Comparison of ENCODE assay signal across 13 cellular contexts in the genomic region with DNA sequence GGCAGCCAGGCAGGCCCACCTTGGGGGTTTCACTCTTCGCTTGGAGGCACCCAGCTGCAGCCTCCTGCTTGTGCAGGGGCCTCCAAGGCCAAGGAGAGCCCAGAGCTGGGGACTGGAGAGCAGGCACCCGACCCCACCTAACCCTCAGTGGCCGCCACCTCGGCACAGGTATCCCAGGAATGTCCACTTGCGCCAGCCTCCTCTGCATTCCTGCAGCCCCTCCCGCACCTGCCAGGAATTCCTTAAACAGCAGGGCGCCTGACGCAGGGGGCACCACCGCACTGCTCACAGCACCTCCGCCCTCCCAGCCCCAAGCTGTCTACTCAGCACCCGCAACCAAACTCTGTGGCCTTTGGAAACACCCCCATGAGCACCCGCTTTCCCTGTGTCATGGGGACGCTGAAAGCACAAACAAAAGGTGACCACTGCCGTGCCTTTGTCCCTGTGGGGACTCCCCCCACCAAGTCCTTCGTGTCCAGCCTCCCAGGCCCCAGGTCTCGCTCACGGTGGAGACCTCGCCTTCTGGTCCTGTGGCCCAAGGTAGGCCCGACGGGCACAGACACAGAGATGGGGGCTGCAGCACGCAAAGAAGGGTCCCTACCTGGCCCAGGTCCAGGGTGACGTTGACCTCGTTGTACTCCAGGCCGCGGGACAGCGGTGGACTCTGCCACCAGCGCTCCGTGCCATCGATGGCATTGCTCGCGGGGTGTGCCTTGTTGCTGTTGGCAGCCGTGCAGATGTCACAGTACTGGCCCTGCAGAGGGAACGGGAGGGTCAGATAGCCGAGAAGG. TPM values are rescaled to one million over a fixed set of nuclear protein-coding genes. Genes with fewer than 3 reads are reported as not detected.
A peak's percentile ranks its signal among the peaks of the same experiment; 100 is the strongest.
DNase-seq lines count a peak whose midpoint lies in the region; ATAC-seq, FAIRE-seq and TF ChIP-seq lines count a peak whose summit lies in the region.
"Had no signal": no experiment of that assay in that cellular context is flagged by ENCODE, and none has a peak within 500 bp of the region (broad histone marks: within the 10 kb centered on the region; RNA-seq: fewer than 3 reads in every experiment).

No MANE protein-coding gene starts in this region.

- CTCF ChIA-PET in PC-9 (lab: Charles Lee) = interaction anchor here (0.9 kb wide), 1 partner anchor 12 kb away, joined by 18 read pairs; no protein-coding TSS in a partner anchor

- H3K4me2 ChIP-seq in PC-9 = peak overlapping the region; percentile 96

- POLR2A ChIA-PET in PC-9 (lab: Charles Lee; ENCODE audit: unreplicated experiment) = interaction anchor here (0.6 to 2.3 kb wide), 2 partner anchors 12 to 24 kb away, joined by 5 to 21 read pairs; no protein-coding TSS in a partner anchor

- ATAC-seq in mucosa of descending colon (no peak), HG02884 (IDR thresholded peaks at IDR 0.05; ENCODE audit: unreplicated experiment) (no peak)
- ATAC-seq: stimulated activated memory B cell treated with anti-CD40 and anti-IgM and Interleukin-4, amounts not matched to agents 10 μg/mL and 1 μg/mL and 100 μg/mL, for 72 hours had no signal

- no peak for TF ChIP-seq POLR2A in uterus (IDR thresholded peaks at IDR 0.05)

- H3K27me3 ChIP-seq in PC-9 (ENCODE audit: insufficient read depth, low read depth) (no peaks in the 10 kb centered on the region), cardiac muscle cell (no peaks in the 10 kb centered on the region), uterus (no peaks in the 10 kb centered on the region)

- H3K36me3 ChIP-seq in PC-9 (ENCODE audit: low read depth) (0 out of 2 replicates have a peak, but pooled peaks cover 5% of the 10 kb centered on the region), cardiac muscle cell (no peaks in the 10 kb centered on the region), mucosa of descending colon (ENCODE audit: low read depth) (no peaks in the 10 kb centered on the region), uterus (no peaks in the 10 kb centered on the region)

- peaks cover 22% of the 10 kb centered on the region for H4K20me1 ChIP-seq in PC-9 (ENCODE audit: insufficient read depth)

- H3K79me2 ChIP-seq in PC-9 (ENCODE audit: low read depth) = peaks cover 84% of the 10 kb centered on the region

- H3F3A ChIP-seq in PC-9 (ENCODE audit: insufficient read depth, low read depth) = peaks cover 59% of the 10 kb centered on the region

- H3K27ac ChIP-seq in PC-9 (peak overlapping the region; percentile 92), cardiac muscle cell (peak overlapping the region; percentile 75), uterus (peak overlapping the region; percentile 61 to 74)

- H2AFZ ChIP-seq in PC-9 = no peak overlapping the region

- TF ChIP-seq CTCF in PC-9 (conservative IDR thresholded peaks at IDR 0.05) = no peak
- TF ChIP-seq CTCF in cardiac muscle cell (IDR thresholded peaks at IDR 0.05; ENCODE audit: low read depth, low read length) = no peak
- no peak for TF ChIP-seq CTCF in mucosa of descending colon (IDR thresholded peaks at IDR 0.05)
- no peak for TF ChIP-seq CTCF in uterus (IDR thresholded peaks at IDR 0.05)

- H3K4me3 ChIP-seq in PC-9 (peak overlapping the region; percentile 78), cardiac muscle cell (no peak overlapping the region), mucosa of descending colon (no peak overlapping the region), uterus (no peak overlapping the region)

- no peak for FAIRE-seq in HTR-8/SVneo (lab: Jason Lieb, UNC)
- FAIRE-seq: endothelial cell of umbilical vein had no signal

- H3K9me3 ChIP-seq in PC-9 (ENCODE audit: insufficient read depth, low read depth) (no peaks in the 10 kb centered on the region), cardiac muscle cell (ENCODE audit: low read depth) (no peaks in the 10 kb centered on the region), mucosa of descending colon (no peaks in the 10 kb centered on the region), uterus (no peaks in the 10 kb centered on the region)

- BruUV-seq in PC-9 (replicated peaks; lab: Mats Ljungman, UMichigan) = no TSS peak

- DNase-seq in PC-9 (peak; percentile 94 to 99), cardiac muscle cell (ENCODE audit: low read depth in 1 of 2, low spot score in 1 of 2) (peak in 1 of 2 donors; percentile 43), mucosa of descending colon (peak in 2 of 3 donors; percentile 22 to 47), uterus (peak in 1 of 2 donors; percentile 20), NCI-H1092 (lab: John Stamatoyannopoulos, UW) (no peak), HTR-8/SVneo (ENCODE audit: insufficient read length, low spot score) (no peak)
- DNase-seq: activated CD4-positive, alpha-beta T cell treated with anti-CD3 and anti-CD28 coated beads, Interleukin-2, amount 10 ng/mL, durations not matched to agents 24 days and 14 days; activated naive CD8-positive, alpha-beta T cell treated with anti-CD3 and anti-CD28 coated beads for 36 hours; DND-41; NCI-H1436 treated with DMSO at 0.1 percent for 48 hours had no signal

- intact Hi-C loops in PC-9 (cut with micrococcal nuclease; ENCODE audit: unreplicated experiment) (no loop called here), mucosa of descending colon (cut with DNase I, micrococcal nuclease) (no loop called here), uterus (cut with DNase I; ENCODE audit: low total_unique reads) (no loop called here)

- no peaks in the 10 kb centered on the region for H3K9me2 ChIP-seq in PC-9 (ENCODE audit: insufficient read depth)

- H3K4me1 ChIP-seq in PC-9 (replicated peaks; ENCODE audit: insufficient read depth) = peaks cover 66% of the 10 kb centered on the region
- H3K4me1 ChIP-seq in cardiac muscle cell (ENCODE audit: low read depth) = peaks cover 38% of the 10 kb centered on the region
- H3K4me1 ChIP-seq in mucosa of descending colon (ENCODE audit: low read depth) = peaks cover 10% of the 10 kb centered on the region
- H3K4me1 ChIP-seq in uterus = peaks cover 0 to 25% of the 10 kb centered on the region in 2 donors

RNA-seq across cellular contexts. Expression of a gene that starts 5.1 kb away (rescaled TPM):
- total RNA-seq in PC-9 (2021) (700 and 744 TPM in 2 replicates), cardiac muscle cell (103 and 162 TPM in 2 replicates), mucosa of descending colon (100 to 1,000 TPM in 1 of 3 donors, 10 to 100 TPM in 2; 21.8 to 335 (median 40.7) TPM), uterus (100 to 1,000 TPM in 2 of 4 donors, 10 to 100 TPM in 2; 50.6 to 375 (median 90.8) TPM)
- 168 and 214 TPM in 2 replicates for polyA plus RNA-seq in cardiac muscle cell

RNA-seq across cellular contexts. Expression of a gene that starts 24.9 kb away (rescaled TPM):
- total RNA-seq in PC-9 (2021) (2,188 and 2,275 TPM in 2 replicates), cardiac muscle cell (839 and 997 TPM in 2 replicates), mucosa of descending colon (1,000 to 10,000 TPM; 1,171 to 1,284 (median 1,191) TPM), uterus (over 10,000 TPM in 1 of 4 donors, 1,000 to 10,000 TPM in 3; 1,151 to 14,756 (median 1,928) TPM)
- polyA plus RNA-seq in cardiac muscle cell = 374 and 378 TPM in 2 replicates

RNA-seq across cellular contexts. Expression of a gene that starts 45.1 kb away (rescaled TPM):
- total RNA-seq in PC-9 (2021) (11.2 and 14.1 TPM in 2 replicates), cardiac muscle cell (15.5 and 17.9 TPM in 2 replicates), mucosa of descending colon (1 to 10 TPM; 5.4 to 9.3 (median 6.6) TPM), uterus (10 to 100 TPM in 1 of 4 donors, 1 to 10 TPM in 2, under 1 TPM in 1; 0.29 to 10.6 (median 2.6) TPM)
- polyA plus RNA-seq in cardiac muscle cell = 21.4 and 23.8 TPM in 2 replicates

RNA-seq across cellular contexts. Expression of a gene that starts 59.2 kb away (rescaled TPM):
- total RNA-seq in PC-9 (2021) = 172 and 173 TPM in 2 replicates
- 128 and 201 TPM in 2 replicates for total RNA-seq in cardiac muscle cell
- polyA plus RNA-seq in cardiac muscle cell = 105 and 160 TPM in 2 replicates
- 10 to 100 TPM; 54.4 to 85.8 (median 77.6) TPM for total RNA-seq in mucosa of descending colon
- 10 to 100 TPM; 42.9 to 82.7 (median 60.9) TPM for total RNA-seq in uterus

Comparison
In these comparisons a context has a peak if more than half of its experiments do, and no peak if none do; other contexts are left out.
1. DNase-seq: peak in PC-9 (2 of 2) and mucosa of descending colon (2 of 3); none in NCI-H1092 (single experiment) and HTR-8/SVneo (single experiment).
2. Peak in every context shown above with its lines, with median percentiles within 50 percentile points of each other: H3K27ac ChIP-seq.